In the genomic region with DNA sequence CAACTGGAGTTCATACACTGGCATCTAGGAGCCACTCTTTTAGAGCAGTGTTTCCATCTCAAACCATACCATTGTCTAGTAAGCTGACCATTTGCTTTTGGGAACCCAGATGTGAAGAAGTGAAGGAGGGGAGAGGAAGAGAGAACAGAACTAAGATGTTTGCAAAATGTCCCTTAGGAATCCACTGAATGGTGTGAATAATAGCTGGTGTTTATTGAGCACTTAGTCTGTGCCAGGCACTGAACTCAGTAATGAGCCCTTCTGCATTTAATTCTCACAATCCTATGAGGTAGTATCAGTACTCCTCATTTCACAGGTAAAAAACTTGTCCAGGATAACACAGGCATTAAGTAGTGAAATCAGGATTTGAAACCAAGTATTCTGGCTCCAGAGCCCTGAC, we compare ENCODE assay signal across 32 cellular contexts.
"Had no signal": no experiment of that assay in that cellular context is flagged by ENCODE, and none has a peak within 500 bp of the region (broad histone marks: within the 10 kb centered on the region; RNA-seq: fewer than 3 reads in every experiment).

No MANE protein-coding gene starts in this region.

- H3K4me1 ChIP-seq: breast epithelium had no signal

- H3K27me3 Mint-ChIP-seq: activated B cell treated with CpG ODN at 0.5 μM for 24 hours; activated CD4-positive, alpha-beta memory T cell treated with anti-CD3 and anti-CD28 coated beads for 36 hours had no signal

- H3K27ac Mint-ChIP-seq: activated B cell treated with CpG ODN at 0.5 μM for 24 hours; activated CD4-positive, alpha-beta memory T cell treated with anti-CD3 and anti-CD28 coated beads for 36 hours; activated naive CD4-positive, alpha-beta T cell treated with anti-CD3 and anti-CD28 coated beads for 36 hours; activated T-helper 1 cell treated with anti-CD3 and anti-CD28 coated beads, Interleukin-12 subunit alpha, Interleukin-12 subunit beta, Interleukin-2, Interleukin-4 antibody, amounts not matched to agents 30 ng/mL and 10 ng/mL and 1 ng/mL, durations not matched to agents 14 hours and 24 hours and 36 hours had no signal

- H3K27ac ChIP-seq: adrenal gland, breast epithelium, RWPE1, VCaP had no signal

- H3K27me3 ChIP-seq: adrenal gland, body of pancreas, breast epithelium had no signal

- H3K9me3 Mint-ChIP-seq: activated B cell treated with CpG ODN at 0.5 μM for 24 hours; activated CD4-positive, alpha-beta memory T cell treated with anti-CD3 and anti-CD28 coated beads for 36 hours; activated naive CD4-positive, alpha-beta T cell treated with anti-CD3 and anti-CD28 coated beads for 36 hours; activated T-cell treated with anti-CD3 and anti-CD28 coated beads, Interleukin-2, amount 50 U/mL, for 4 hours; activated T-helper 1 cell treated with anti-CD3 and anti-CD28 coated beads, Interleukin-12 subunit alpha, Interleukin-12 subunit beta, Interleukin-2, Interleukin-4 antibody, amounts not matched to agents 30 ng/mL and 10 ng/mL and 1 ng/mL, durations not matched to agents 14 hours and 24 hours and 36 hours had no signal

- H3K4me3 Mint-ChIP-seq: activated B cell treated with CpG ODN at 0.5 μM for 24 hours; activated CD4-positive, alpha-beta memory T cell treated with anti-CD3 and anti-CD28 coated beads for 36 hours; activated naive CD4-positive, alpha-beta T cell treated with anti-CD3 and anti-CD28 coated beads for 36 hours; activated T-cell treated with anti-CD3 and anti-CD28 coated beads, Interleukin-2, amount 50 U/mL, for 4 hours; activated T-helper 1 cell treated with anti-CD3 and anti-CD28 coated beads, Interleukin-12 subunit alpha, Interleukin-12 subunit beta, Interleukin-2, Interleukin-4 antibody, amounts not matched to agents 30 ng/mL and 10 ng/mL and 1 ng/mL, durations not matched to agents 14 hours and 24 hours and 36 hours had no signal

- DNase-seq: activated B cell treated with CpG ODN at 0.5 μM for 24 hours; activated CD4-positive, alpha-beta memory T cell treated with anti-CD3 and anti-CD28 coated beads for 36 hours; activated CD4-positive, alpha-beta T cell treated with anti-CD3 and anti-CD28 coated beads for 4 hours; activated CD4-positive, alpha-beta T cell treated with anti-CD3 and anti-CD28 coated beads, Interleukin-2, amount 50 U/mL, for 1 hour; activated CD4-positive, CD25-positive, alpha-beta regulatory T cell treated with anti-CD3 and anti-CD28 coated beads, Interleukin-2, amount 50 U/mL, for 72 hours; activated CD8-positive, alpha-beta memory T cell treated with anti-CD3 and anti-CD28 coated beads, Interleukin-2, amount 50 U/mL, for 4 hours; activated gamma-delta T cell treated with Interleukin-2 at 50 U/mL for 16 hours; activated naive CD4-positive, alpha-beta T cell treated with anti-CD3 and anti-CD28 coated beads for 36 hours; activated T-cell treated with anti-CD3 and anti-CD28 coated beads for 4 hours; activated T-cell treated with anti-CD3 and anti-CD28 coated beads, Interleukin-2, amount 50 U/mL, for 4 hours; adrenal gland; body of pancreas; cerebellar nuclear complex; MM.1S; MV-4-11; NCI-H1092; NCI-H1436 treated with DMSO at 0.1 percent for 48 hours; NCI-H1694 treated with DMSO at 0.1 percent for 48 hours; NCI-H345; NCI-H524 treated with DMSO at 0.1 percent for 48 hours; PC-3; SW 1271; T-helper 1 cell; T-helper 2 cell; T-helper 9 cell had no signal

- FAIRE-seq: astrocyte, RCC 7860 had no signal

- H3K4me3 ChIP-seq: adrenal gland, body of pancreas, breast epithelium had no signal

- H3K4me1 Mint-ChIP-seq: activated B cell treated with CpG ODN at 0.5 μM for 24 hours had no signal

- ATAC-seq: activated T-cell treated with anti-CD3 and anti-CD28 coated beads, Interleukin-2, amount 50 U/mL, for 4 hours; body of pancreas; PC-3; Right ventricle myocardium inferior had no signal

- H3K9me3 ChIP-seq: adrenal gland, body of pancreas, breast epithelium had no signal
